Comparison of ENCODE assay signal across 9 cellular contexts in the genomic region with DNA sequence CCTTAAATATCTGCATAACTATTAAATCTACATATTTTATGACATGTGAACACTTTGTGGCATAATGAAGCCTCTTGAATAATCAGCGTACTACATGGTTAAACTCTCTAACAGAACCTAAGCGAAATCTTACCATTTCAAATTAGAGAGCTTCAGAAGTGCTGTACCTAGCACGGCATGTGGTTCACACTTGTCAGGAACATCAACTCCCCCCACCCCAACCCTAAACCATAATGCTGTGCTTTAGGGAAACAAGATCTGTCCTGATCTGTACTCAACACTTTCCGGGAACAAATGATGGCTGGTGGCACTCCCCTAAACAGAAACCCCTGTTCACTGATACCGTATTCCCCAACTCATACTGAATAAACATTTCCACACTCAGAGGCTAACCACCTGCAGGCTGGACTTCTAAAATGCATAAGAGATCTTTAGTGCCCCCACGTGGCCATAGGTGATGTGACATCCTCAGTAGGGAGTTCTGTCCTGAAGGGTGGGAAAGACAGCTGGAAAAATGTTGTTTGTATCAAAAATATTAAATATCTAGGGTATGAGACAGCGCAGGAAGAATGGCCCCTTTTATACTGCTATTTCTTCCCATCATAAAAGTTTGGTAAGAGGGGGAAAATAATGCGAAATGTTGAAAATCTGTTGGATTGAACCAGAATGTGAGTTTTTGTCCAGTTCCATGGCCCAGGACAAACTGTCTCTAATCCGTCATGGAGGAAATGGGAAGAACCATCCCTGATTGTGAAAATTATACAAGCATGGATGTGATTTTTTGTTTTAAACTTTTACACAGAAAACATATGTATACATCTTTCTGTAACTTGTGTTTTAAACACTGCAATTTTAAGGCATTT.
DNase-seq lines count a peak whose midpoint lies in the region; ATAC-seq and TF ChIP-seq lines count a peak whose summit lies in the region.
"Had no signal": no experiment of that assay in that cellular context is flagged by ENCODE, and none has a peak within 500 bp of the region (broad histone marks: within the 10 kb centered on the region; RNA-seq: fewer than 3 reads in every experiment).

No MANE protein-coding gene starts in this region.

- H3K36me3 Mint-ChIP-seq in activated T-helper 17 cell treated with anti-CD3 and anti-CD28 coated beads, Interleukin-2, amount 50 U/mL, for 72 hours (ENCODE audit: low read depth), result no peaks in the 10 kb centered on the region

- no peak overlapping the region for H3K27ac Mint-ChIP-seq in activated T-helper 17 cell treated with anti-CD3 and anti-CD28 coated beads, Interleukin-2, amount 50 U/mL, for 72 hours
- H3K27ac Mint-ChIP-seq: dendritic cell treated with granulocyte-macrophage colony-stimulating factor and Interleukin-4, amounts not matched to agents 40 ng/mL and 50 ng/mL, for 4 days had no signal

- H3K4me3 Mint-ChIP-seq in activated T-helper 17 cell treated with anti-CD3 and anti-CD28 coated beads, Interleukin-2, amount 50 U/mL, for 72 hours, result no peak overlapping the region
- H3K4me3 Mint-ChIP-seq: dendritic cell treated with granulocyte-macrophage colony-stimulating factor and Interleukin-4, amounts not matched to agents 40 ng/mL and 50 ng/mL, for 4 days had no signal

- no peaks in the 10 kb centered on the region for H3K79me2 ChIP-seq in DOHH2 (ENCODE audit: control insufficient read depth, low read length)
- no peaks in the 10 kb centered on the region for H3K79me2 ChIP-seq in Karpas-422 (ENCODE audit: low read length)

- H3K9me2 ChIP-seq in DOHH2 (replicated peaks; ENCODE audit: control insufficient read depth, low read length), result no peaks in the 10 kb centered on the region
- H3K9me2 ChIP-seq in Karpas-422 (replicated peaks; ENCODE audit: insufficient read depth, low read length), result no peaks in the 10 kb centered on the region

- TF ChIP-seq POLR2A in transverse colon (IDR thresholded peaks at IDR 0.05), result no peak

- H4K20me1 ChIP-seq in DOHH2 (ENCODE audit: control insufficient read depth, insufficient read depth, low read depth, low read length) (no peaks in the 10 kb centered on the region), Karpas-422 (ENCODE audit: insufficient read depth, low read depth, low read length) (no peaks in the 10 kb centered on the region)

- no peaks in the 10 kb centered on the region for H3F3A ChIP-seq in DOHH2 (ENCODE audit: control insufficient read depth, insufficient read depth)

- POLR2A ChIA-PET in RWPE1 (lab: Yijun Ruan, JAX; ENCODE audit: low non-redundant PET), result no interaction called here

- CTCF ChIA-PET in RWPE1 (lab: Yijun Ruan, JAX), result interaction anchor here (0.5 to 0.7 kb wide), 9 partner anchors 9 to 1507 kb away, joined by 3 to 6 read pairs (median 3); no protein-coding TSS in a partner anchor

- H3K4me1 Mint-ChIP-seq in activated T-helper 17 cell treated with anti-CD3 and anti-CD28 coated beads, Interleukin-2, amount 50 U/mL, for 72 hours, result no peaks in the 10 kb centered on the region

- DNase-seq in Karpas-422, result peak; percentile 84
- DNase-seq in RWPE1 (ENCODE audit: low spot score), result peak; percentile 75
- DNase-seq in foreskin keratinocyte, result peak; percentile 32 to 53
- peak; percentile 54 for DNase-seq in occipital lobe (lab: John Stamatoyannopoulos, UW)
- DNase-seq in transverse colon, result peak; percentile 72

- peak; percentile 67 for ATAC-seq in activated T-helper 17 cell treated with anti-CD3 and anti-CD28 coated beads, Interleukin-2, amount 50 U/mL, for 72 hours (replicated peaks)
- ATAC-seq in foreskin keratinocyte (peak; percentile 82), GM18511 (IDR thresholded peaks at IDR 0.05; ENCODE audit: unreplicated experiment) (no peak)

- no peak for TF ChIP-seq EP300 in transverse colon (IDR thresholded peaks at IDR 0.05; ENCODE audit: low read depth)

- H3K36me3 ChIP-seq in DOHH2 (ENCODE audit: control insufficient read depth, low read length), result no peaks in the 10 kb centered on the region
- no peaks in the 10 kb centered on the region for H3K36me3 ChIP-seq in Karpas-422 (ENCODE audit: insufficient read depth, low read length)
- no peaks in the 10 kb centered on the region for H3K36me3 ChIP-seq in transverse colon

- H3K4me1 ChIP-seq in DOHH2 (ENCODE audit: control insufficient read depth, low read length) (no peaks in the 10 kb centered on the region), Karpas-422 (ENCODE audit: low read length) (no peaks in the 10 kb centered on the region), foreskin keratinocyte (no peaks in the 10 kb centered on the region), transverse colon (no peaks in the 10 kb centered on the region)

- no peaks in the 10 kb centered on the region for H3K9me3 Mint-ChIP-seq in activated T-helper 17 cell treated with anti-CD3 and anti-CD28 coated beads, Interleukin-2, amount 50 U/mL, for 72 hours
- H3K9me3 Mint-ChIP-seq: dendritic cell treated with granulocyte-macrophage colony-stimulating factor and Interleukin-4, amounts not matched to agents 40 ng/mL and 50 ng/mL, for 4 days had no signal

- intact Hi-C loops in transverse colon (cut with DNase I; ENCODE audit: low total_unique reads), result no loop called here

- WGBS in transverse colon (ENCODE audit: low coverage in 1 of 2), 2 donors, result 27 to 33% methylated on average over 6 to 9 of the region's 9 CpGs

- H3K27me3 ChIP-seq in DOHH2 (ENCODE audit: control insufficient read depth, low read length), result peaks cover 3% of the 10 kb centered on the region; the same call in 1 of the 2 replicates
- no peaks in the 10 kb centered on the region for H3K27me3 ChIP-seq in Karpas-422 (ENCODE audit: low read length)
- H3K27me3 ChIP-seq in foreskin keratinocyte, result peaks cover 8% of the 10 kb centered on the region
- H3K27me3 ChIP-seq in transverse colon, result no peaks in the 10 kb centered on the region

- no peak overlapping the region for H3K27ac ChIP-seq in DOHH2 (ENCODE audit: low read depth, low read length)
- no peak overlapping the region for H3K27ac ChIP-seq in Karpas-422 (ENCODE audit: low read length)
- H3K27ac ChIP-seq in RWPE1, result no peak overlapping the region
- no peak overlapping the region for H3K27ac ChIP-seq in foreskin keratinocyte
- no peak overlapping the region for H3K27ac ChIP-seq in transverse colon

- peaks cover 17% of the 10 kb centered on the region for H3K27me3 Mint-ChIP-seq in activated T-helper 17 cell treated with anti-CD3 and anti-CD28 coated beads, Interleukin-2, amount 50 U/mL, for 72 hours

- H3K9ac ChIP-seq in Karpas-422 (ENCODE audit: low read length), result no peak overlapping the region

- in situ Hi-C loops in transverse colon (cut with MboI; ENCODE audit: low pct_ligation_motif_present in 1 of 4, low pct_unique_long_range_greater_than_20kb in 1 of 4, low sequenced_read_pairs in 3 of 4), result loop anchor here in 2 of 4 donors (10.0 to 25.0 kb wide), 2 partner anchors 98 to 156 kb away; no protein-coding TSS in a partner anchor

- TF ChIP-seq CTCF in DOHH2 (IDR thresholded peaks at IDR 0.05; ENCODE audit: low read depth, low read length, poor library complexity, severe bottlenecking) (peak; percentile 87), RWPE1 (conservative IDR thresholded peaks at IDR 0.05; ENCODE audit: low read depth) (peak; percentile 80), foreskin keratinocyte (conservative IDR thresholded peaks at IDR 0.05) (peak; percentile 83), transverse colon (IDR thresholded peaks at IDR 0.05) (peak; percentile 65 to 84 (median 79))

- H3K4me2 ChIP-seq in DOHH2 (ENCODE audit: low read length) (no peak overlapping the region), Karpas-422 (ENCODE audit: low read depth, low read length, poor library complexity, severe bottlenecking) (no peak overlapping the region)

- no peak overlapping the region for H3K4me3 ChIP-seq in DOHH2 (ENCODE audit: low read length)
- H3K4me3 ChIP-seq in Karpas-422 (ENCODE audit: low read length), result no peak overlapping the region
- no peak overlapping the region for H3K4me3 ChIP-seq in transverse colon

- no peaks in the 10 kb centered on the region for H3K9me3 ChIP-seq in DOHH2 (ENCODE audit: control insufficient read depth, insufficient read depth, low read length)
- no peaks in the 10 kb centered on the region for H3K9me3 ChIP-seq in Karpas-422 (ENCODE audit: low read length)
- no peaks in the 10 kb centered on the region for H3K9me3 ChIP-seq in transverse colon

- H2AFZ ChIP-seq in Karpas-422 (ENCODE audit: low read length), result no peak overlapping the region
